ENCODE assay signal across 15 cellular contexts in the genomic region with DNA sequence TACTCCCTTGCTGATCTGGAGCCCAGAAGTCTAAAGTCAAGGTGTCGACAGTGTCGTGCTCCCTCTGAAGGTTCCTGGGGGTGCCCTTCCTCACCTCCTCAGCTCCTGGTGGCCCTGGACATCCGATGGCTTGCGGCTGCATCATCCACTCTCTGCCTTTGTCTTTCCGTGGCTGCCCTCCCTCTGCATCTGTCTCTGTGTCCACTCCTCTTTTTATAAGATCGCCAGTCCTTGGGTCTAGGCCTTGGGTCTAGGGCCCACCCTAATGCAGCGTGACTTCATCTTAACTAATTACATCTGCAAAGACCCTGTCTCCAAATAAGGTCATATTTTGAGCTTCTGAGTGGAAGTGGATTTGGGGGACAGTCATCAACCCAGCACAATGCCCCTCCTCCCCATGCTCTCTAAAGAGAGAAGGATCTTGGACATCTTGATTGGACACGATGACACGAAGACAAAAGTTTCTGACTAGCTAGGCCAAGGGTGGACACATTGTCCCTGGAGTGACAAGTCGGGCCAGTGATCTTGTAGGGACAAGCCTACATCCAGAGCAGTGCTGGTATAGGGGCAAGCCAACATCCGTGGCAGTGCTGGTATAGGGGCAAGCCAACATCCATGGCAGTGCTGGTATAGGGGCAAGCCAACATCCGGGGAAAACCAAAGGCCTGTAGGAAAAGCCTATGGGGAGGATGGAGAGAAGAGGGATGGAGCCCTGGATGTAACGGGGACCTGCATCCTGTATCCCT.
A peak's percentile ranks its signal among the peaks of the same experiment; 100 is the strongest.
DNase-seq lines count a peak whose midpoint lies in the region; ATAC-seq and TF ChIP-seq lines count a peak whose summit lies in the region.
"Had no signal": no experiment of that assay in that cellular context is flagged by ENCODE, and none has a peak within 500 bp of the region (broad histone marks: within the 10 kb centered on the region; RNA-seq: fewer than 3 reads in every experiment).

No MANE protein-coding gene starts in this region.

- H2BK12ac ChIP-seq in mesenchymal stem cell (ENCODE audit: low read length in 2 of 2): no peak overlapping the region

- H4K8ac ChIP-seq in mesenchymal stem cell (ENCODE audit: low read length): no peak overlapping the region

- H3K4me1 ChIP-seq in heart right ventricle (no peaks in the 10 kb centered on the region), vagina (no peaks in the 10 kb centered on the region), mesenchymal stem cell (ENCODE audit: control insufficient read depth, insufficient read depth, low read depth, low read length) (no peaks in the 10 kb centered on the region)
- H3K4me1 ChIP-seq: Caco-2 had no signal

- H3K14ac ChIP-seq in mesenchymal stem cell (ENCODE audit: low read length in 2 of 2): no peak overlapping the region

- H2BK5ac ChIP-seq in mesenchymal stem cell (ENCODE audit: low read depth, low read length, poor library complexity, severe bottlenecking): no peak overlapping the region

- no peak overlapping the region for H3K18ac ChIP-seq in mesenchymal stem cell (ENCODE audit: low read depth in 1 of 2, low read length in 2 of 2)

- H3K27ac ChIP-seq in heart right ventricle (no peak overlapping the region), vagina (no peak overlapping the region), WERI-Rb-1 (no peak overlapping the region), mesenchymal stem cell (ENCODE audit: low read length, poor library complexity, severe bottlenecking) (no peak overlapping the region)
- H3K27ac ChIP-seq: GM23248 had no signal

- H3K4me3 ChIP-seq in heart right ventricle: no peak overlapping the region
- H3K4me3 ChIP-seq in vagina: no peak overlapping the region
- no peak overlapping the region for H3K4me3 ChIP-seq in WERI-Rb-1 (ENCODE audit: low read depth, low read length)
- no peak overlapping the region for H3K4me3 ChIP-seq in mesenchymal stem cell (ENCODE audit: insufficient read depth in 1 of 2, low read depth in 1 of 2, low read length in 2 of 2)
- H3K4me3 ChIP-seq: A549, GM23248 had no signal

- H4K91ac ChIP-seq in mesenchymal stem cell (ENCODE audit: low read length): no peak overlapping the region

- no peak overlapping the region for H3K4me2 ChIP-seq in mesenchymal stem cell (ENCODE audit: low read length, poor library complexity, severe bottlenecking)
- H3K4me2 ChIP-seq: A549 had no signal

- H3K9ac ChIP-seq in mesenchymal stem cell (ENCODE audit: low read length): no peak overlapping the region
- H3K9ac ChIP-seq: GM23248 had no signal

- H3K36me3 ChIP-seq in heart right ventricle: no peaks in the 10 kb centered on the region
- H3K36me3 ChIP-seq in vagina: no peaks in the 10 kb centered on the region
- no peaks in the 10 kb centered on the region for H3K36me3 ChIP-seq in WERI-Rb-1
- H3K36me3 ChIP-seq in mesenchymal stem cell (ENCODE audit: control insufficient read depth in 1 of 2, insufficient read depth in 2 of 2, low read depth in 1 of 2, low read length in 2 of 2): no peaks in the 10 kb centered on the region

- no peak for TF ChIP-seq POLR2A in vagina (IDR thresholded peaks at IDR 0.05)

- peak; percentile 68 for DNase-seq in cardiac septum (ENCODE audit: low spot score)
- no peak for DNase-seq in heart right ventricle
- DNase-seq in ecto neural progenitor cell (ENCODE audit: low spot score): peak; percentile 13
- peak; percentile 18 for DNase-seq in omental fat pad (ENCODE audit: low spot score)
- peak; percentile 58 to 71 for DNase-seq in vagina (ENCODE audit: extremely low spot score in 2 of 2)
- no peak for DNase-seq in WERI-Rb-1
- DNase-seq in mesenchymal stem cell: no peak
- DNase-seq: Caco-2, DND-41, GDM1, GM23248 had no signal

- intact Hi-C loops in cardiac septum (cut with DNase I): no loop called here
- intact Hi-C loops in heart right ventricle (cut with DNase I): no loop called here
- intact Hi-C loops in vagina (cut with DNase I): no loop called here

- no peak overlapping the region for H2BK120ac ChIP-seq in mesenchymal stem cell (ENCODE audit: low read depth, low read length)

- ATAC-seq in heart right ventricle (no peak), omental fat pad (ENCODE audit: low FRiP score) (no peak)
- ATAC-seq: A549; CD8-positive, alpha-beta T cell; HCT116; HepG2 had no signal

- H3K23ac ChIP-seq in mesenchymal stem cell (ENCODE audit: low read length in 2 of 2): no peak overlapping the region

- H3K4ac ChIP-seq in mesenchymal stem cell (ENCODE audit: low read depth in 1 of 2, low read length in 2 of 2): no peak overlapping the region

- TF ChIP-seq CTCF in heart right ventricle (IDR thresholded peaks at IDR 0.05) (no peak), omental fat pad (IDR thresholded peaks at IDR 0.05) (no peak), vagina (IDR thresholded peaks at IDR 0.05) (no peak), WERI-Rb-1 (IDR thresholded peaks at IDR 0.05; ENCODE audit: low read depth, low read length) (no peak)

- no peak overlapping the region for H2BK15ac ChIP-seq in mesenchymal stem cell (ENCODE audit: low read depth, poor library complexity, severe bottlenecking)

- H3K27me3 ChIP-seq in heart right ventricle: peaks cover 0 to 36% (median 13%) of the 10 kb centered on the region in 7 donors
- no peaks in the 10 kb centered on the region for H3K27me3 ChIP-seq in vagina
- no peaks in the 10 kb centered on the region for H3K27me3 ChIP-seq in WERI-Rb-1 (ENCODE audit: insufficient read depth, low read depth, severe bottlenecking)
- peaks cover 8 to 23% of the 10 kb centered on the region in 2 experiments for H3K27me3 ChIP-seq in mesenchymal stem cell (ENCODE audit: control insufficient read depth in 1 of 2, insufficient read depth in 1 of 2, low read length in 2 of 2)

- no peak overlapping the region for H2AK5ac ChIP-seq in mesenchymal stem cell (ENCODE audit: low read length, severe bottlenecking)

- no peaks in the 10 kb centered on the region for H3K9me3 ChIP-seq in heart right ventricle
- no peaks in the 10 kb centered on the region for H3K9me3 ChIP-seq in vagina
- no peaks in the 10 kb centered on the region for H3K9me3 ChIP-seq in WERI-Rb-1 (ENCODE audit: severe bottlenecking)
- H3K9me3 ChIP-seq in mesenchymal stem cell (ENCODE audit: control insufficient read depth, low read length): no peaks in the 10 kb centered on the region
- H3K9me3 ChIP-seq: A549, Caco-2 had no signal

- WGBS in heart right ventricle, 2 donors: 93% methylated on average over 13 of the region's 13 CpGs
- WGBS in mesenchymal stem cell: 87% methylated on average over 12 of the region's 13 CpGs

- H2AFZ ChIP-seq in mesenchymal stem cell (ENCODE audit: low read depth, low read length): no peak overlapping the region
- H2AFZ ChIP-seq: GM23248 had no signal

- no peaks in the 10 kb centered on the region for H3K79me1 ChIP-seq in mesenchymal stem cell (replicated peaks; ENCODE audit: low read length, poor library complexity, severe bottlenecking)

Comparison
In these comparisons a context has a peak if more than half of its experiments do, and no peak if none do; other contexts are left out.
1. DNase-seq: peak in cardiac septum (single experiment), ecto neural progenitor cell (single experiment), omental fat pad (single experiment) and vagina (2 of 2); none in heart right ventricle (0 of 2), WERI-Rb-1 (single experiment) and mesenchymal stem cell (single experiment).